ENCODE assay signal across 9 cellular contexts in genomic region chr17:1626333-1626732, GRCh38. TPM values are rescaled to one million over a fixed set of nuclear protein-coding genes. Genes with fewer than 3 reads are reported as not detected.
DNase-seq lines count a peak whose midpoint lies in the region; ATAC-seq and TF ChIP-seq lines count a peak whose summit lies in the region.
"Had no signal": no experiment of that assay in that cellular context is flagged by ENCODE, and none has a peak within 500 bp of the region (broad histone marks: within the 10 kb centered on the region; RNA-seq: fewer than 3 reads in every experiment).

No MANE protein-coding gene starts in this region.

- H3K27me3 ChIP-seq in mononuclear cell (ENCODE audit: insufficient read depth, low read length) = no peaks in the 10 kb centered on the region
- no peaks in the 10 kb centered on the region for H3K27me3 ChIP-seq in testis

- peaks cover 1% of the 10 kb centered on the region for H3K36me3 Mint-ChIP-seq in IgD-negative memory B cell
- H3K36me3 Mint-ChIP-seq: activated naive CD4-positive, alpha-beta T cell treated with anti-CD3 and anti-CD28 coated beads, Interleukin-2, amount 50 U/mL, for 72 hours had no signal

- no peaks in the 10 kb centered on the region for H3K9me3 Mint-ChIP-seq in IgD-negative memory B cell
- H3K9me3 Mint-ChIP-seq: activated naive CD4-positive, alpha-beta T cell treated with anti-CD3 and anti-CD28 coated beads, Interleukin-2, amount 50 U/mL, for 72 hours had no signal

- H3K27ac Mint-ChIP-seq in IgD-negative memory B cell = peak overlapping the region; percentile 95 to 97 (median 96)
- H3K27ac Mint-ChIP-seq: activated naive CD4-positive, alpha-beta T cell treated with anti-CD3 and anti-CD28 coated beads, Interleukin-2, amount 50 U/mL, for 72 hours had no signal

- H3K4me1 ChIP-seq in mononuclear cell (ENCODE audit: insufficient read depth, low read length) (peaks cover 50% of the 10 kb centered on the region), testis (peaks cover 28% of the 10 kb centered on the region)

- ATAC-seq in HG02763 (IDR thresholded peaks at IDR 0.05; ENCODE audit: unreplicated experiment) (no peak), GM18867 (IDR thresholded peaks at IDR 0.05; ENCODE audit: unreplicated experiment) (no peak)
- ATAC-seq: activated naive CD4-positive, alpha-beta T cell treated with anti-CD3 and anti-CD28 coated beads, Interleukin-2, amount 50 U/mL, for 72 hours had no signal

- H3K27me3 Mint-ChIP-seq in IgD-negative memory B cell = no peaks in the 10 kb centered on the region

- DNase-seq in cerebellar cortex (ENCODE audit: low spot score) (peak; percentile 44), testis (no peak), NCI-H2196 treated with DMSO at 0.1 percent for 48 hours (lab: John Stamatoyannopoulos, UW; ENCODE audit: unreplicated experiment) (no peak)

- peak overlapping the region; percentile 93 to 99 (median 96) for H3K4me3 Mint-ChIP-seq in IgD-negative memory B cell

- peak overlapping the region; percentile 83 to 93 for H3K27ac ChIP-seq in testis
- H3K27ac ChIP-seq: VCaP had no signal

- H3K4me3 ChIP-seq in mononuclear cell (ENCODE audit: low read length) (peak overlapping the region; percentile 91), testis (no peak overlapping the region)

- WGBS in testis, 2 donors = 45 to 47% methylated on average over 3 of the region's 3 CpGs

- H3K36me3 ChIP-seq in testis (ENCODE audit: low read depth, missing control alignments) = no peaks in the 10 kb centered on the region

- no peak for TF ChIP-seq POLR2A in testis (IDR thresholded peaks at IDR 0.05)

- peaks cover 28 to 33% (median 31%) of the 10 kb centered on the region in 3 donors for H3K4me1 Mint-ChIP-seq in IgD-negative memory B cell

- TF ChIP-seq CTCF in testis (IDR thresholded peaks at IDR 0.05) = no peak

- H3K9me3 ChIP-seq in mononuclear cell (ENCODE audit: low read depth, low read length) (no peaks in the 10 kb centered on the region), testis (no peaks in the 10 kb centered on the region)

- intact Hi-C loops in testis (cut with DNase I; ENCODE audit: low total_unique reads) = loop anchor here (5.0 kb wide), 1 partner anchor 49 kb away; no protein-coding TSS in a partner anchor

RNA-seq across cellular contexts. Expression of gene SLC43A2, which starts 2.3 kb away (rescaled TPM):
- polyA plus RNA-seq in IgD-negative memory B cell (27.3 TPM), testis (ENCODE audit: insufficient read depth, low read depth, low replicate concordance) (11.7 TPM)
- total RNA-seq in mononuclear cell (88.4 TPM), testis (10 to 100 TPM; 12.4 to 15.7 TPM)

RNA-seq across cellular contexts. Expression of gene SCARF1, which starts 19.2 kb away (rescaled TPM):
- polyA plus RNA-seq in IgD-negative memory B cell (0.19 TPM), testis (ENCODE audit: insufficient read depth, low read depth, low replicate concordance) (4.7 TPM)
- total RNA-seq in mononuclear cell (4.6 TPM), testis (10 to 100 TPM in 1 of 2 donors, 1 to 10 TPM in 1; 9.3 to 11.6 TPM)

RNA-seq across cellular contexts. Expression of gene RILP, which starts 23.3 kb away (rescaled TPM):
- 2.6 TPM for polyA plus RNA-seq in IgD-negative memory B cell
- 6.7 TPM for total RNA-seq in mononuclear cell
- total RNA-seq in testis = 10 to 100 TPM; 30.6 to 32.5 TPM
- polyA plus RNA-seq in testis (ENCODE audit: insufficient read depth, low read depth, low replicate concordance) = 8.4 TPM

RNA-seq across cellular contexts. Expression of gene PRPF8, which starts 58.3 kb away (rescaled TPM):
- polyA plus RNA-seq in IgD-negative memory B cell (156 TPM), testis (ENCODE audit: insufficient read depth, low read depth, low replicate concordance) (315 TPM)
- total RNA-seq in mononuclear cell (186 TPM), testis (100 to 1,000 TPM; 307 to 325 TPM)
